ENCODE assay signal across 1 cellular context in genomic region chr9:21381752-21382339, GRCh38.
TF ChIP-seq lines count a peak whose summit lies in the region.

No MANE protein-coding gene starts in this region.

TF ChIP-seq in A549, 52 proteins besides CTCF, POLR2A, EP300 and RAD21 (continued from another document):
- TF ChIP-seq, protein P1, sequence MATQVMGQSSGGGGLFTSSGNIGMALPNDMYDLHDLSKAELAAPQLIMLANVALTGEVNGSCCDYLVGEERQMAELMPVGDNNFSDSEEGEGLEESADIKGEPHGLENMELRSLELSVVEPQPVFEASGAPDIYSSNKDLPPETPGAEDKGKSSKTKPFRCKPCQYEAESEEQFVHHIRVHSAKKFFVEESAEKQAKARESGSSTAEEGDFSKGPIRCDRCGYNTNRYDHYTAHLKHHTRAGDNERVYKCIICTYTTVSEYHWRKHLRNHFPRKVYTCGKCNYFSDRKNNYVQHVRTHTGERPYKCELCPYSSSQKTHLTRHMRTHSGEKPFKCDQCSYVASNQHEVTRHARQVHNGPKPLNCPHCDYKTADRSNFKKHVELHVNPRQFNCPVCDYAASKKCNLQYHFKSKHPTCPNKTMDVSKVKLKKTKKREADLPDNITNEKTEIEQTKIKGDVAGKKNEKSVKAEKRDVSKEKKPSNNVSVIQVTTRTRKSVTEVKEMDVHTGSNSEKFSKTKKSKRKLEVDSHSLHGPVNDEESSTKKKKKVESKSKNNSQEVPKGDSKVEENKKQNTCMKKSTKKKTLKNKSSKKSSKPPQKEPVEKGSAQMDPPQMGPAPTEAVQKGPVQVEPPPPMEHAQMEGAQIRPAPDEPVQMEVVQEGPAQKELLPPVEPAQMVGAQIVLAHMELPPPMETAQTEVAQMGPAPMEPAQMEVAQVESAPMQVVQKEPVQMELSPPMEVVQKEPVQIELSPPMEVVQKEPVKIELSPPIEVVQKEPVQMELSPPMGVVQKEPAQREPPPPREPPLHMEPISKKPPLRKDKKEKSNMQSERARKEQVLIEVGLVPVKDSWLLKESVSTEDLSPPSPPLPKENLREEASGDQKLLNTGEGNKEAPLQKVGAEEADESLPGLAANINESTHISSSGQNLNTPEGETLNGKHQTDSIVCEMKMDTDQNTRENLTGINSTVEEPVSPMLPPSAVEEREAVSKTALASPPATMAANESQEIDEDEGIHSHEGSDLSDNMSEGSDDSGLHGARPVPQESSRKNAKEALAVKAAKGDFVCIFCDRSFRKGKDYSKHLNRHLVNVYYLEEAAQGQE (IDR thresholded peaks at IDR 0.05): no peak
